ENCODE assay signal across 8 cellular contexts in genomic region chr1:18556364-18556763, GRCh38.
A peak's percentile ranks its signal among the peaks of the same experiment; 100 is the strongest.
DNase-seq lines count a peak whose midpoint lies in the region; ATAC-seq and TF ChIP-seq lines count a peak whose summit lies in the region.

No MANE protein-coding gene starts in this region.

- ATAC-seq in foreskin keratinocyte (no peak), left lung (no peak), HG03159 (IDR thresholded peaks at IDR 0.05; ENCODE audit: unreplicated experiment) (no peak)

- DNase-seq in ACHN, result peak; percentile 30
- DNase-seq in GM12864 (ENCODE audit: low read depth), result no peak
- peak; percentile 25 for DNase-seq in OCI-M1 (lab: John Stamatoyannopoulos, UW)
- peak in 1 of 2 donors; percentile 2 for DNase-seq in foreskin keratinocyte
- no peak for DNase-seq in left lung
- no peak for DNase-seq in NCI-H128 (lab: John Stamatoyannopoulos, UW; ENCODE audit: unreplicated experiment)
- no peak for DNase-seq in GM19240 (ENCODE audit: insufficient read length, low spot score)

- in situ Hi-C loops in ACHN (cut with HindIII; ENCODE audit: low pct_ligation_motif_present, low pct_unique_long_range_greater_than_20kb, low sequenced_read_pairs), result no loop called here

- no peak overlapping the region for H3K4me3 ChIP-seq in GM12864 (ENCODE audit: low read depth, low read length)
- H3K4me3 ChIP-seq in left lung, result no peak overlapping the region

- H3K27me3 ChIP-seq in foreskin keratinocyte (peaks cover 37% of the 10 kb centered on the region), left lung (peaks cover 19 to 82% of the 10 kb centered on the region in 2 donors)

- no peaks in the 10 kb centered on the region for H3K36me3 ChIP-seq in left lung

- intact Hi-C loops in left lung (cut with DNase I), result no loop called here

- TF ChIP-seq CTCF in GM12864 (IDR thresholded peaks at IDR 0.05; ENCODE audit: low read depth, low read length, missing control alignments), result peak; percentile 43
- TF ChIP-seq CTCF in foreskin keratinocyte (conservative IDR thresholded peaks at IDR 0.05), result peak; percentile 50
- TF ChIP-seq CTCF in left lung (IDR thresholded peaks at IDR 0.05), result no peak

- H3K4me1 ChIP-seq in foreskin keratinocyte (no peaks in the 10 kb centered on the region), left lung (no peaks in the 10 kb centered on the region)

- no peaks in the 10 kb centered on the region for H3K9me3 ChIP-seq in left lung

- H3K27ac ChIP-seq in foreskin keratinocyte (no peak overlapping the region), left lung (no peak overlapping the region)

Comparison
In these comparisons a context has a peak if more than half of its experiments do, and no peak if none do; other contexts are left out.
1. DNase-seq: peak in ACHN (single experiment) and OCI-M1 (single experiment); none in GM12864 (single experiment), left lung (0 of 2), NCI-H128 (single experiment) and GM19240 (single experiment).
2. CTCF ChIP-seq: peak in GM12864 (single experiment) and foreskin keratinocyte (single experiment); none in left lung (0 of 2).